Comparison of ENCODE assay signal across 9 cellular contexts in the genomic region with DNA sequence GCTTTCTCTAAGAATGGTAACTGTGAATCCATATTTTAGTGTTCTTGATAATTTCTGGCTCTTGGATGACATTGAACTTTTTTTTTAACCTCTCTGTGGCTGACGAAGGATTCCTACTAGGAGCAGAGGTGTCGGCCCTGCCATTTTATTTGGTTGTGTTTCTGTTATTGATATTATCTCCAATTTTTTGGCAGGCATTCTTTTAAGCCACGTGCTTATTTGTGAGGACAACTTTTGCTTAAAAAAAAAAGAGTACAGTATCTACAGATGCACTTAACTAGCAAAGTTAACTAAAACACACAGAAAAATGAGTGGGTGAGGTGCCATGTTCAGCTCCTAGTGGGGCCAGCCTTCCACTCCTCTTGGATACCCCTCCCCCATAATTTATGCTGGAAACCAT. TPM values are rescaled to one million over a fixed set of nuclear protein-coding genes. Genes with fewer than 3 reads are reported as not detected.
DNase-seq lines count a peak whose midpoint lies in the region; ATAC-seq and TF ChIP-seq lines count a peak whose summit lies in the region.
"Had no signal": no experiment of that assay in that cellular context is flagged by ENCODE, and none has a peak within 500 bp of the region (broad histone marks: within the 10 kb centered on the region; RNA-seq: fewer than 3 reads in every experiment).

No MANE protein-coding gene starts in this region.

- peaks cover 7% of the 10 kb centered on the region for H3K36me3 ChIP-seq in lower lobe of right lung
- no peaks in the 10 kb centered on the region for H3K36me3 ChIP-seq in urinary bladder (ENCODE audit: insufficient read depth)

- H3K4me1 ChIP-seq in right cardiac atrium (ENCODE audit: control insufficient read depth, insufficient read depth, low read length) (no peaks in the 10 kb centered on the region), lower lobe of right lung (peaks cover 36% of the 10 kb centered on the region), urinary bladder (ENCODE audit: insufficient read depth) (no peaks in the 10 kb centered on the region)

- in situ Hi-C loops in GM13976 (cut with MboI; ENCODE audit: low sequenced_read_pairs, unreplicated experiment): loop anchor here (5.0 kb wide), 1 partner anchor 111 kb away; a partner anchor contains a TSS

- H3K4me3 ChIP-seq in right cardiac atrium (ENCODE audit: low read length): peak overlapping the region; percentile 38
- peak overlapping the region; percentile 81 for H3K4me3 ChIP-seq in lower lobe of right lung
- peak overlapping the region; percentile 60 for H3K4me3 ChIP-seq in urinary bladder (ENCODE audit: low read depth, low read length)

- no peak for TF ChIP-seq CTCF in lower lobe of right lung (IDR thresholded peaks at IDR 0.05)
- no peak for TF ChIP-seq CTCF in GM13976 (IDR thresholded peaks at IDR 0.05; ENCODE audit: borderline replicate concordance, control extremely low read depth, extremely low read depth, insufficient read depth, missing control alignments)

- no peaks in the 10 kb centered on the region for H3K9me3 ChIP-seq in right cardiac atrium (ENCODE audit: control insufficient read depth, low read length)
- no peaks in the 10 kb centered on the region for H3K9me3 ChIP-seq in lower lobe of right lung

- H3K36me3 Mint-ChIP-seq in activated naive CD8-positive, alpha-beta T cell treated with anti-CD3 and anti-CD28 coated beads for 36 hours: peaks cover 12% of the 10 kb centered on the region

- H3K27me3 Mint-ChIP-seq in activated naive CD8-positive, alpha-beta T cell treated with anti-CD3 and anti-CD28 coated beads for 36 hours: no peaks in the 10 kb centered on the region

- H3K27ac Mint-ChIP-seq in activated naive CD8-positive, alpha-beta T cell treated with anti-CD3 and anti-CD28 coated beads for 36 hours: peak overlapping the region; percentile 8

- intact Hi-C loops in right cardiac atrium (cut with DNase I) (loop anchor here in 2 of 4 donors (5.0 kb wide), 2 partner anchors 111 to 156 kb away; a partner anchor contains a TSS), Right ventricle myocardium superior (cut with DNase I) (no loop called here), lower lobe of right lung (cut with DNase I) (no loop called here)

- ATAC-seq in right cardiac atrium (no peak), Right ventricle myocardium superior (ENCODE audit: poor library complexity) (no peak), lower lobe of right lung (no peak), HG02981 (IDR thresholded peaks at IDR 0.05; ENCODE audit: unreplicated experiment) (no peak)

- 14% methylated on average over 3 of the region's 3 CpGs for WGBS in right cardiac atrium
- 17% methylated on average over 3 of the region's 3 CpGs for WGBS in urinary bladder

- peaks cover 32% of the 10 kb centered on the region for H3K4me1 Mint-ChIP-seq in activated naive CD8-positive, alpha-beta T cell treated with anti-CD3 and anti-CD28 coated beads for 36 hours

- H3K9me3 Mint-ChIP-seq in activated naive CD8-positive, alpha-beta T cell treated with anti-CD3 and anti-CD28 coated beads for 36 hours: no peaks in the 10 kb centered on the region

- H3K27me3 ChIP-seq in right cardiac atrium (ENCODE audit: control insufficient read depth, insufficient read depth): no peaks in the 10 kb centered on the region
- H3K27me3 ChIP-seq in lower lobe of right lung (ENCODE audit: low read depth): no peaks in the 10 kb centered on the region

- H3K4me3 Mint-ChIP-seq in activated naive CD8-positive, alpha-beta T cell treated with anti-CD3 and anti-CD28 coated beads for 36 hours: peak overlapping the region; percentile 84

- DNase-seq in right cardiac atrium: no peak
- DNase-seq in Right ventricle myocardium superior: no peak
- no peak for DNase-seq in activated naive CD8-positive, alpha-beta T cell treated with anti-CD3 and anti-CD28 coated beads for 36 hours
- DNase-seq in lower lobe of right lung: no peak
- no peak for DNase-seq in GM13976 (ENCODE audit: low spot score)
- DNase-seq in NCI-H82 (lab: John Stamatoyannopoulos, UW): no peak

- no peak overlapping the region for H3K27ac ChIP-seq in right cardiac atrium (ENCODE audit: low read length)
- no peak overlapping the region for H3K27ac ChIP-seq in lower lobe of right lung
- H3K27ac ChIP-seq in urinary bladder (ENCODE audit: low read depth): no peak overlapping the region

RNA-seq across cellular contexts. Expression of a gene that starts 1.1 kb away (rescaled TPM):
- total RNA-seq in right cardiac atrium: 1 to 10 TPM; 1.3 to 4.7 (median 3.1) TPM
- 2.0 TPM for polyA plus RNA-seq in right cardiac atrium
- 3.4 TPM for total RNA-seq in Right ventricle myocardium superior
- total RNA-seq in activated naive CD8-positive, alpha-beta T cell treated with anti-CD3 and anti-CD28 coated beads for 36 hours: 10 to 100 TPM; 18.6 to 19.1 TPM
- total RNA-seq in lower lobe of right lung: 9.0 TPM
- 7.0 TPM for total RNA-seq in urinary bladder
- 5.0 TPM for polyA plus RNA-seq in urinary bladder

RNA-seq across cellular contexts. Expression of a gene that starts 15.0 kb away (rescaled TPM):
- total RNA-seq in right cardiac atrium: 100 to 1,000 TPM; 608 to 717 (median 617) TPM
- polyA plus RNA-seq in right cardiac atrium: 672 TPM
- total RNA-seq in Right ventricle myocardium superior: 535 TPM
- 1,000 to 10,000 TPM; 2,227 to 2,291 TPM for total RNA-seq in activated naive CD8-positive, alpha-beta T cell treated with anti-CD3 and anti-CD28 coated beads for 36 hours
- 1,025 TPM for total RNA-seq in lower lobe of right lung
- 2,015 TPM for total RNA-seq in urinary bladder
- polyA plus RNA-seq in urinary bladder: 2,572 TPM

RNA-seq across cellular contexts. Expression of a gene that starts 43.6 kb away (rescaled TPM):
- 10 to 100 TPM; 27.0 to 50.1 (median 38.2) TPM for total RNA-seq in right cardiac atrium
- polyA plus RNA-seq in right cardiac atrium: 27.1 TPM
- 25.4 TPM for total RNA-seq in Right ventricle myocardium superior
- under 1 TPM; 0.60 to 0.66 TPM for total RNA-seq in activated naive CD8-positive, alpha-beta T cell treated with anti-CD3 and anti-CD28 coated beads for 36 hours
- total RNA-seq in lower lobe of right lung: 17.0 TPM
- 14.0 TPM for total RNA-seq in urinary bladder
- polyA plus RNA-seq in urinary bladder: 126 TPM

RNA-seq across cellular contexts. Expression of a gene that starts 59.5 kb away (rescaled TPM):
- total RNA-seq in right cardiac atrium (under 1 TPM in 2 of 4 donors, not detected in 2; 0.29 to 0.54 TPM), Right ventricle myocardium superior (not detected), lower lobe of right lung (not detected), urinary bladder (1.3 TPM)
- polyA plus RNA-seq in right cardiac atrium (0.34 TPM), urinary bladder (0.34 TPM)
- not detected for total RNA-seq in activated naive CD8-positive, alpha-beta T cell treated with anti-CD3 and anti-CD28 coated beads for 36 hours
- total RNA-seq: T-helper 2 cell treated with Interferon-gamma antibody and Interleukin-4, amounts not matched to agents 100 ng/mL and 5 ng/mL, for 36 hours had no signal
